ENCODE assay signal across 5 cellular contexts in the genomic region with DNA sequence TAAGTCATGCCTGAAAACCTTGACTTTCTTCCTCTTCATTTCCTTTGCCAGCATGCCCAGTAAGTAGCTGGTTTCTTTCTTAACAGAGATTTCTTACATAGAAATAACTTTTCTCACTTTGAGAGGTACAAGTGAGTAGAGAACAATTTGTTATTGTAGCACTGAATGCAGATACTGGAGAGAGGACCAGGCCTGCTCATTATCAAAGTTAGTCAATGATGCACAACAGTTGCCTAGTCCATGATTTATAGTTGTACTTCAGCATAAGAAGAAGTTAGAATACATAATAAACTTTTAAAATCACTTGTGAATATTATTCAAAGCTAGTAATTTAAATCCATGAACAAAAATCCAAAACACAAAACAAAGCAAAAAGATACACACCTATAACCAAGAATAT.
"Had no signal": no experiment of that assay in that cellular context is flagged by ENCODE, and none has a peak within 500 bp of the region (broad histone marks: within the 10 kb centered on the region; RNA-seq: fewer than 3 reads in every experiment).

No MANE protein-coding gene starts in this region.

- H3K4me2 ChIP-seq: GM23338 had no signal

- H2AFZ ChIP-seq: GM23338 had no signal

- H3K27me3 Mint-ChIP-seq: IgD-negative memory B cell had no signal

- H3K4me3 ChIP-seq: GM23338 had no signal

- H3K4me1 Mint-ChIP-seq: GM23338, H9 had no signal

- H3K27ac Mint-ChIP-seq: GM23338, H9, IgD-negative memory B cell had no signal

- DNase-seq: H9, HCEC 1CT, KBM-7 had no signal

- ATAC-seq: GM23338 had no signal

- H3K4me3 Mint-ChIP-seq: GM23338, H9, IgD-negative memory B cell had no signal
